ENCODE assay signal across 8 cellular contexts in genomic region chr2:16553222-16553621, GRCh38.
DNase-seq lines count a peak whose midpoint lies in the region; ATAC-seq lines count a peak whose summit lies in the region.

No MANE protein-coding gene starts in this region.

- H3K4me3 ChIP-seq in MG63, result no peak overlapping the region

- H3K27me3 ChIP-seq in MG63, result no peaks in the 10 kb centered on the region

- no peak for ATAC-seq in activated CD8-positive, alpha-beta T cell treated with anti-CD3 and anti-CD28 coated beads, Interleukin-2, amount 10 ng/mL, durations not matched to agents 7 days and 5 days
- no peak for ATAC-seq in stimulated activated naive CD8-positive, alpha-beta T cell treated with anti-CD3 and anti-CD28 coated beads, Interleukin-15, amount 100 ng/mL, for 72 hours
- ATAC-seq in HG03196 (IDR thresholded peaks at IDR 0.05; ENCODE audit: unreplicated experiment), result no peak

- H3K9me3 ChIP-seq in MG63, result no peaks in the 10 kb centered on the region

- no peaks in the 10 kb centered on the region for H3K36me3 ChIP-seq in MG63

- CTCF ChIA-PET in activated CD8-positive, alpha-beta T cell treated with anti-CD3 and anti-CD28 coated beads, Interleukin-2, amount 10 ng/mL, durations not matched to agents 7 days and 5 days (lab: Charles Lee), result interaction anchor here (1.1 kb wide), 1 partner anchor 204 kb away, joined by 3 read pairs; no protein-coding TSS in a partner anchor

- H3K9me3 Mint-ChIP-seq in activated CD8-positive, alpha-beta T cell treated with anti-CD3 and anti-CD28 coated beads, Interleukin-2, amount 10 ng/mL, durations not matched to agents 7 days and 5 days (ENCODE audit: insufficient read depth), result no peaks in the 10 kb centered on the region
- H3K9me3 Mint-ChIP-seq in stimulated activated naive CD8-positive, alpha-beta T cell treated with anti-CD3 and anti-CD28 coated beads, Interleukin-15, amount 100 ng/mL, for 72 hours, result no peaks in the 10 kb centered on the region

- POLR2A ChIA-PET in activated CD8-positive, alpha-beta T cell treated with anti-CD3 and anti-CD28 coated beads, Interleukin-2, amount 10 ng/mL, durations not matched to agents 7 days and 5 days (lab: Charles Lee), result no interaction called here

- peaks cover 3% of the 10 kb centered on the region for H3K27me3 Mint-ChIP-seq in activated CD8-positive, alpha-beta T cell treated with anti-CD3 and anti-CD28 coated beads, Interleukin-2, amount 10 ng/mL, durations not matched to agents 7 days and 5 days (ENCODE audit: low read depth)
- peaks cover 40% of the 10 kb centered on the region for H3K27me3 Mint-ChIP-seq in stimulated activated naive CD8-positive, alpha-beta T cell treated with anti-CD3 and anti-CD28 coated beads, Interleukin-15, amount 100 ng/mL, for 72 hours

- DNase-seq in stimulated activated CD4-positive, alpha-beta T cell treated with anti-CD3 and anti-CD28 coated beads, Interleukin-12 subunit alpha, Interleukin-12 subunit beta, amount 100 ng/mL, for 48 hours (ENCODE audit: low read depth in 2 of 3, low spot score in 1 of 3), result peak in 2 of 3 donors; percentile 0 to 3
- DNase-seq in stimulated activated CD4-positive, alpha-beta T cell treated with anti-CD3 and anti-CD28 coated beads, Interleukin-4, amount 100 ng/mL, for 1 hour, result no peak
- DNase-seq in MG63 (peak; percentile 15), iPS-NIHi11 (ENCODE audit: low spot score) (peak; percentile 56), occipital lobe (lab: John Stamatoyannopoulos, UW) (no peak)
- peak; percentile 22 for DNase-seq in activated CD8-positive, alpha-beta T cell treated with anti-CD3 and anti-CD28 coated beads, Interleukin-2, amount 10 ng/mL, durations not matched to agents 7 days and 5 days
- DNase-seq in stimulated activated naive CD8-positive, alpha-beta T cell treated with anti-CD3 and anti-CD28 coated beads, Interleukin-15, amount 100 ng/mL, for 72 hours, result peak; percentile 3 to 9

- H3K27ac Mint-ChIP-seq in activated CD8-positive, alpha-beta T cell treated with anti-CD3 and anti-CD28 coated beads, Interleukin-2, amount 10 ng/mL, durations not matched to agents 7 days and 5 days, result no peak overlapping the region
- H3K27ac Mint-ChIP-seq in stimulated activated naive CD8-positive, alpha-beta T cell treated with anti-CD3 and anti-CD28 coated beads, Interleukin-15, amount 100 ng/mL, for 72 hours, result no peak overlapping the region

- H3K4me3 Mint-ChIP-seq in activated CD8-positive, alpha-beta T cell treated with anti-CD3 and anti-CD28 coated beads, Interleukin-2, amount 10 ng/mL, durations not matched to agents 7 days and 5 days, result no peak overlapping the region
- no peak overlapping the region for H3K4me3 Mint-ChIP-seq in stimulated activated naive CD8-positive, alpha-beta T cell treated with anti-CD3 and anti-CD28 coated beads, Interleukin-15, amount 100 ng/mL, for 72 hours

- no peaks in the 10 kb centered on the region for H3K36me3 Mint-ChIP-seq in activated CD8-positive, alpha-beta T cell treated with anti-CD3 and anti-CD28 coated beads, Interleukin-2, amount 10 ng/mL, durations not matched to agents 7 days and 5 days (ENCODE audit: low read depth)

- no peaks in the 10 kb centered on the region for H3K4me1 Mint-ChIP-seq in activated CD8-positive, alpha-beta T cell treated with anti-CD3 and anti-CD28 coated beads, Interleukin-2, amount 10 ng/mL, durations not matched to agents 7 days and 5 days (ENCODE audit: low read depth)
- no peaks in the 10 kb centered on the region for H3K4me1 Mint-ChIP-seq in stimulated activated naive CD8-positive, alpha-beta T cell treated with anti-CD3 and anti-CD28 coated beads, Interleukin-15, amount 100 ng/mL, for 72 hours

Comparison
In these comparisons a context has a peak if more than half of its experiments do, and no peak if none do; other contexts are left out.
1. DNase-seq: peak in stimulated activated CD4-positive, alpha-beta T cell treated with anti-CD3 and anti-CD28 coated beads, Interleukin-12 subunit alpha, Interleukin-12 subunit beta, amount 100 ng/mL, for 48 hours (2 of 3), MG63 (single experiment), activated CD8-positive, alpha-beta T cell treated with anti-CD3 and anti-CD28 coated beads, Interleukin-2, amount 10 ng/mL, durations not matched to agents 7 days and 5 days (single experiment), iPS-NIHi11 (single experiment) and stimulated activated naive CD8-positive, alpha-beta T cell treated with anti-CD3 and anti-CD28 coated beads, Interleukin-15, amount 100 ng/mL, for 72 hours (2 of 2); none in stimulated activated CD4-positive, alpha-beta T cell treated with anti-CD3 and anti-CD28 coated beads, Interleukin-4, amount 100 ng/mL, for 1 hour (single experiment) and occipital lobe (single experiment).